In the genomic region with DNA sequence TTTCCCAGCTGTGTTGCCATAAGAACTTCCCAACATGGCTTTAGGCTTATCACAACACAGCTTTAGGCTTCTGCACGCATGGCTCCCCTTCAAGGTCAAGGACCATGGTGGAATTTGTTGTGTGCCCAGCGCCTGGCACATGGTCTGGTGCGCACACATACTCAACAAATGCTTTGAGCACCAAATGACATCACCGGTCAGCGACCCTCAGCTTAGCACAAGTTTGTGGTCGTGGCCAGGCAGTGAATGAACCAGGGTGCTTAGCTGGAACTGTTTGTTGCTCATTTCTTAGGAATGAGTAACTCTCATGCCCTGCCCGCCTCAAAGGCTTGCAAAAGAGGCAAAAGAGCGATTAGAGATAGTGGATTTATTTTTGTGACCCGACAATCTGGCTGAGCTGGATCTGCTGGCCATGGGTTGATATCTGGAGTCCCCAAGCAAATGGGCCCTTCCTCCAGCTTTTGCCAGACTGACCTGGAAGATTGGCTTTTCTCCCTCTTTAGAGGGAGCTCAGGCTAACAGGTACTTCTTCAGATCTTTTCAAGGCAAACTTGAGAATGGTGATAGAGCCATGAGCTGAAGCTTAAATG, we compare ENCODE assay signal across 12 cellular contexts. TPM values are rescaled to one million over a fixed set of nuclear protein-coding genes. Genes with fewer than 3 reads are reported as not detected.
A peak's percentile ranks its signal among the peaks of the same experiment; 100 is the strongest.
DNase-seq lines count a peak whose midpoint lies in the region; ATAC-seq, FAIRE-seq and TF ChIP-seq lines count a peak whose summit lies in the region.
"Had no signal": no experiment of that assay in that cellular context is flagged by ENCODE, and none has a peak within 500 bp of the region (broad histone marks: within the 10 kb centered on the region; RNA-seq: fewer than 3 reads in every experiment).

No MANE protein-coding gene starts in this region.

- H2BK5ac ChIP-seq in H9 (ENCODE audit: insufficient read length, low read length), result no peak overlapping the region

- no peaks in the 10 kb centered on the region for H3K9me1 ChIP-seq in keratinocyte (ENCODE audit: control insufficient read depth, extremely low read depth, insufficient read depth, low read length)

- FAIRE-seq in keratinocyte (lab: Jason Lieb, UNC), result peak; percentile 13

- H2BK15ac ChIP-seq in H9 (ENCODE audit: low read depth, low read length), result no peak overlapping the region

- H3K9me3 Mint-ChIP-seq in H9, result no peaks in the 10 kb centered on the region
- H3K9me3 Mint-ChIP-seq: activated B cell treated with CpG ODN at 0.5 μM for 24 hours; activated naive CD4-positive, alpha-beta T cell treated with anti-CD3 and anti-CD28 coated beads, Interleukin-2, amount 50 U/mL, for 72 hours had no signal

- H3K36me3 ChIP-seq in keratinocyte (ENCODE audit: control insufficient read depth in 2 of 2, extremely low read depth in 1 of 2, insufficient read depth in 2 of 2, low read length in 2 of 2) (no peaks in the 10 kb centered on the region), aorta (ENCODE audit: control insufficient read depth in 1 of 2, insufficient read depth in 2 of 2, low read length in 1 of 2) (no peaks in the 10 kb centered on the region), mucosa of descending colon (ENCODE audit: low read depth) (no peaks in the 10 kb centered on the region)
- H3K36me3 ChIP-seq: vagina had no signal

- ATAC-seq in Right ventricle myocardium superior (ENCODE audit: poor library complexity) (peak; percentile 27), aorta (ENCODE audit: low FRiP score) (no peak), GM21447 (IDR thresholded peaks at IDR 0.05; ENCODE audit: unreplicated experiment) (no peak), mucosa of descending colon (no peak)
- ATAC-seq: activated naive CD4-positive, alpha-beta T cell treated with anti-CD3 and anti-CD28 coated beads, Interleukin-2, amount 50 U/mL, for 72 hours had no signal

- H3K23me2 ChIP-seq in H9 (ENCODE audit: insufficient read length, low read depth, low read length, poor library complexity, severe bottlenecking), result no peaks in the 10 kb centered on the region

- no peak overlapping the region for H3K4me3 Mint-ChIP-seq in H9
- H3K4me3 Mint-ChIP-seq: activated B cell treated with CpG ODN at 0.5 μM for 24 hours had no signal

- no peaks in the 10 kb centered on the region for H3K27me3 ChIP-seq in keratinocyte (ENCODE audit: control insufficient read depth, extremely low read depth, insufficient read depth, low read length)
- no peaks in the 10 kb centered on the region for H3K27me3 ChIP-seq in aorta (ENCODE audit: control insufficient read depth in 1 of 2, insufficient read depth in 2 of 2, low read length in 1 of 2)
- H3K27me3 ChIP-seq in H9 (ENCODE audit: insufficient read depth, low read length), result no peaks in the 10 kb centered on the region
- H3K27me3 ChIP-seq: vagina had no signal

- H3K9me3 ChIP-seq in keratinocyte (ENCODE audit: control insufficient read depth, low read depth, low read length), result no peaks in the 10 kb centered on the region
- H3K9me3 ChIP-seq in aorta (ENCODE audit: control insufficient read depth, low read length), result no peaks in the 10 kb centered on the region
- H3K9me3 ChIP-seq in H9 (ENCODE audit: control insufficient read depth, low read depth, low read length), result no peaks in the 10 kb centered on the region
- H3K9me3 ChIP-seq in mucosa of descending colon, result no peaks in the 10 kb centered on the region
- H3K9me3 ChIP-seq: vagina had no signal

- no peak overlapping the region for H4K8ac ChIP-seq in H9 (replicated peaks; ENCODE audit: insufficient read length, low read depth, low read length)

- H3K4me2 ChIP-seq in keratinocyte (ENCODE audit: control insufficient read depth, extremely low read depth, insufficient read depth, low read depth, low read length) (peak overlapping the region; percentile 63), H9 (ENCODE audit: insufficient read depth, insufficient read length, low read length) (no peak overlapping the region)

- no peak overlapping the region for H3K18ac ChIP-seq in H9 (ENCODE audit: insufficient read length, low read depth, low read length)

- H3K56ac ChIP-seq in H9 (ENCODE audit: insufficient read length, low read depth, low read length), result no peak overlapping the region

- intact Hi-C loops in Right ventricle myocardium superior (cut with DNase I) (loop anchor here (5.0 kb wide), 1 partner anchor 55 kb away; no protein-coding TSS in a partner anchor), cardiac septum (cut with DNase I) (loop anchor here (5.0 kb wide), 2 partner anchors 60 to 285 kb away; a partner anchor contains a TSS), aorta (cut with DNase I) (loop anchor here in 1 of 2 donors (5.0 to 10.0 kb wide), 2 partner anchors 60 to 153 kb away; a partner anchor contains a TSS), mucosa of descending colon (cut with DNase I, micrococcal nuclease) (no loop called here)

- no peak overlapping the region for H4K91ac ChIP-seq in H9 (ENCODE audit: insufficient read length, low read depth, low read length)

- H2BK12ac ChIP-seq in H9 (ENCODE audit: insufficient read length, low read depth, low read length), result no peak overlapping the region

- dilution Hi-C loops in keratinocyte (cut with MboI; ENCODE audit: extremely low pct_ligation_motif_present, low sequenced_read_pairs), result no loop called here

- no peak overlapping the region for H3K4me3 ChIP-seq in astrocyte of the spinal cord (ENCODE audit: low read depth, low read length)
- peak overlapping the region in 2 of 3 experiments; percentile 8 to 32 for H3K4me3 ChIP-seq in keratinocyte (ENCODE audit: control insufficient read depth in 2 of 3, extremely low read depth in 1 of 3, insufficient read depth in 2 of 3, low read depth in 1 of 3, low read length in 3 of 3)
- H3K4me3 ChIP-seq in aorta (ENCODE audit: low read length in 2 of 2), result no peak overlapping the region
- H3K4me3 ChIP-seq in mucosa of descending colon, result no peak overlapping the region
- H3K4me3 ChIP-seq: vagina had no signal

- WGBS in aorta, 2 donors, result 51 to 52% methylated on average over 9 of the region's 9 CpGs
- no CpG with 5 or more reads among the region's 9 CpGs for WGBS in H9 (ENCODE audit: extremely low coverage, insufficient read length, low lambda C conversion rate)

- H4K20me1 ChIP-seq in keratinocyte (ENCODE audit: control insufficient read depth, extremely low read depth, insufficient read depth, low read length) (no peaks in the 10 kb centered on the region), H9 (ENCODE audit: control insufficient read depth, insufficient read depth, insufficient read length) (no peaks in the 10 kb centered on the region)

- no peak overlapping the region for H4K5ac ChIP-seq in H9 (ENCODE audit: insufficient read length, low read depth, low read length)

- no peaks in the 10 kb centered on the region for H3K36me3 Mint-ChIP-seq in H9 (ENCODE audit: insufficient read depth in 1 of 3, low read depth in 3 of 3)
- H3K36me3 Mint-ChIP-seq: activated naive CD4-positive, alpha-beta T cell treated with anti-CD3 and anti-CD28 coated beads, Interleukin-2, amount 50 U/mL, for 72 hours had no signal

- DNase-seq in Right ventricle myocardium superior, result no peak
- DNase-seq in cardiac septum (ENCODE audit: low spot score), result no peak
- DNase-seq in astrocyte of the spinal cord (ENCODE audit: low read depth, low spot score), result peak; percentile 96
- no peak for DNase-seq in keratinocyte (ENCODE audit: low read depth, low spot score)
- DNase-seq in aorta, result peak in 1 of 2 donors; percentile 66
- no peak for DNase-seq in H9
- DNase-seq in mucosa of descending colon, result no peak
- DNase-seq: activated B cell treated with CpG ODN at 0.5 μM for 24 hours, NCI-H2107 had no signal

- H3K4me1 ChIP-seq in keratinocyte (ENCODE audit: control insufficient read depth, extremely low read depth, insufficient read depth, low read length) (peaks cover 56% of the 10 kb centered on the region), aorta (ENCODE audit: control insufficient read depth in 1 of 2, insufficient read depth in 2 of 2, low read length in 2 of 2) (no peaks in the 10 kb centered on the region), H9 (ENCODE audit: insufficient read depth, low read length) (peaks cover 21% of the 10 kb centered on the region), mucosa of descending colon (ENCODE audit: low read depth) (peaks cover 19% of the 10 kb centered on the region)

- H3K4ac ChIP-seq in H9 (ENCODE audit: low read depth, low read length), result no peak overlapping the region

- no peak overlapping the region for H3K23ac ChIP-seq in H9 (ENCODE audit: insufficient read length, low read depth, low read length)

- TF ChIP-seq CTCF in astrocyte of the spinal cord (IDR thresholded peaks at IDR 0.05; ENCODE audit: low read depth, low read length) (no peak), keratinocyte (optimal IDR thresholded peaks at IDR 0.05 in 1 of 3, IDR thresholded peaks at IDR 0.05 in 1 of 3, conservative IDR thresholded peaks at IDR 0.05 in 1 of 3; ENCODE audit: extremely low read depth in 1 of 3, insufficient read depth in 2 of 3, low read length in 3 of 3) (no peak), H9 (conservative IDR thresholded peaks at IDR 0.05) (no peak), mucosa of descending colon (IDR thresholded peaks at IDR 0.05) (no peak)

- H3K4me1 Mint-ChIP-seq in H9, result peaks cover 38 to 42% of the 10 kb centered on the region in 2 experiments

- H2BK20ac ChIP-seq in H9 (ENCODE audit: low read depth, low read length, poor library complexity, severe bottlenecking), result no peak overlapping the region

- H3K79me1 ChIP-seq in H9 (ENCODE audit: insufficient read depth, low read depth, low read length, poor library complexity, severe bottlenecking), result no peaks in the 10 kb centered on the region

- no peak overlapping the region for H2AK5ac ChIP-seq in H9 (ENCODE audit: insufficient read length, low read length)

- H3K79me2 ChIP-seq in keratinocyte (ENCODE audit: control insufficient read depth, insufficient read depth, low read length), result peaks cover 2% of the 10 kb centered on the region
- no peaks in the 10 kb centered on the region for H3K79me2 ChIP-seq in H9 (ENCODE audit: insufficient read depth, low read length)

- H3K27ac Mint-ChIP-seq in H9, result no peak overlapping the region
- H3K27ac Mint-ChIP-seq: activated B cell treated with CpG ODN at 0.5 μM for 24 hours; activated naive CD4-positive, alpha-beta T cell treated with anti-CD3 and anti-CD28 coated beads, Interleukin-2, amount 50 U/mL, for 72 hours had no signal

- peak overlapping the region; percentile 89 for H3K27ac ChIP-seq in keratinocyte (ENCODE audit: control insufficient read depth, insufficient read depth, low read length)
- peak overlapping the region; percentile 2 to 11 for H3K27ac ChIP-seq in aorta (ENCODE audit: low read depth in 1 of 2, low read length in 2 of 2)
- H3K27ac ChIP-seq in H9 (ENCODE audit: insufficient read length, low read depth, low read length), result no peak overlapping the region
- H3K27ac ChIP-seq: vagina had no signal

- peak overlapping the region; percentile 58 for H3K9ac ChIP-seq in keratinocyte (ENCODE audit: control insufficient read depth, extremely low read depth, insufficient read depth, low read length)
- no peak overlapping the region for H3K9ac ChIP-seq in H9 (ENCODE audit: extremely low read depth, insufficient read length, low read length)

- H3K14ac ChIP-seq in H9 (ENCODE audit: insufficient read depth, low read length), result no peak overlapping the region

- H2AFZ ChIP-seq in keratinocyte (ENCODE audit: control insufficient read depth, low read length) (no peak overlapping the region), H9 (ENCODE audit: low read length) (no peak overlapping the region)

- in situ Hi-C loops in astrocyte of the spinal cord (cut with HindIII; ENCODE audit: low sequenced_read_pairs), result no loop called here

- H3K27me3 Mint-ChIP-seq in H9 (ENCODE audit: low read depth), result no peaks in the 10 kb centered on the region
- H3K27me3 Mint-ChIP-seq: activated B cell treated with CpG ODN at 0.5 μM for 24 hours had no signal

- H2BK120ac ChIP-seq in H9 (ENCODE audit: low read depth, low read length, poor library complexity, severe bottlenecking), result no peak overlapping the region

- H3T11ph ChIP-seq in H9 (ENCODE audit: low read length), result no peak overlapping the region

RNA-seq across cellular contexts. Expression of a gene that starts 58.9 kb away (rescaled TPM):
- total RNA-seq in Right ventricle myocardium superior, result 13.6 TPM
- total RNA-seq in cardiac septum, result 56.2 TPM
- polyA plus RNA-seq in keratinocyte, result 18.0 to 88.6 TPM (median 30.4 TPM) in 3 replicates
- 17.5 TPM for polyA plus RNA-seq in keratinocyte (2011; ENCODE audit: low read depth)
- polyA plus RNA-seq in keratinocyte (2011; cell fraction: cytosol; rRNA removed), result 50.2 and 56.9 TPM in 2 replicates
- 19.7 and 22.4 TPM in 2 replicates for polyA plus RNA-seq in keratinocyte (2011; cell fraction: nucleus; rRNA removed)
- 19.1 and 76.4 TPM in 2 replicates for polyA plus RNA-seq in keratinocyte (2012; ENCODE audit: low replicate concordance)
- 22.5 to 88.0 TPM (median 39.7 TPM) in 3 replicates for polyA minus RNA-seq in keratinocyte
- 35.3 TPM for polyA minus RNA-seq in keratinocyte (2011; cell fraction: cytosol; rRNA and poly(A)+ RNA removed)
- 6.8 and 18.4 TPM in 2 replicates for polyA minus RNA-seq in keratinocyte (2011; cell fraction: nucleus; rRNA and poly(A)+ RNA removed)
- 100 to 1,000 TPM; 117 to 122 TPM for total RNA-seq in aorta
- 100 to 1,000 TPM; 146 to 188 TPM for polyA plus RNA-seq in aorta
- total RNA-seq in H9 (2021), result 46.7 and 47.2 TPM in 2 replicates
- total RNA-seq in mucosa of descending colon, result 100 to 1,000 TPM in 2 of 3 donors, 10 to 100 TPM in 1; 63.7 to 125 (median 109) TPM

Comparison
In these comparisons a context has a peak if more than half of its experiments do, and no peak if none do; other contexts are left out.
1. H3K4me3 ChIP-seq: peak in keratinocyte (2 of 3); none in astrocyte of the spinal cord (single experiment), aorta (0 of 2) and mucosa of descending colon (single experiment).
2. intact Hi-C loops: an anchor here in Right ventricle myocardium superior (5.0 kb wide) and cardiac septum (5.0 kb wide); none called in mucosa of descending colon.